In genomic region chr2:209208211-209208610, GRCh38 we compare ENCODE assay signal across 8 cellular contexts.
DNase-seq lines count a peak whose midpoint lies in the region; ATAC-seq, FAIRE-seq and TF ChIP-seq lines count a peak whose summit lies in the region.

No MANE protein-coding gene starts in this region.

- H3K27ac ChIP-seq in MM.1S (ENCODE audit: low read length) (no peak overlapping the region), astrocyte (ENCODE audit: low read depth, low read length) (no peak overlapping the region), left lung (no peak overlapping the region)

- H3K27me3 Mint-ChIP-seq in astrocyte (ENCODE audit: low read depth, unreplicated experiment): no peaks in the 10 kb centered on the region
- H3K27me3 Mint-ChIP-seq in activated T-helper 17 cell treated with anti-CD3 and anti-CD28 coated beads, Interleukin-2, amount 50 U/mL, for 72 hours: no peaks in the 10 kb centered on the region

- H3K4me3 ChIP-seq in MM.1S (ENCODE audit: low read length): peak overlapping the region; percentile 55
- no peak overlapping the region for H3K4me3 ChIP-seq in astrocyte (ENCODE audit: insufficient read depth, low read depth, low read length)
- no peak overlapping the region for H3K4me3 ChIP-seq in left lung

- ATAC-seq in GM21717 (IDR thresholded peaks at IDR 0.05; ENCODE audit: unreplicated experiment): peak; percentile 85
- ATAC-seq in left lung: peak; percentile 56
- ATAC-seq in activated T-helper 17 cell treated with anti-CD3 and anti-CD28 coated beads, Interleukin-2, amount 50 U/mL, for 72 hours (replicated peaks): no peak

- no peaks in the 10 kb centered on the region for H3K9me3 Mint-ChIP-seq in astrocyte (ENCODE audit: unreplicated experiment)
- H3K9me3 Mint-ChIP-seq in activated T-helper 17 cell treated with anti-CD3 and anti-CD28 coated beads, Interleukin-2, amount 50 U/mL, for 72 hours: peaks cover 4% of the 10 kb centered on the region

- H3K79me2 ChIP-seq in MM.1S (ENCODE audit: low read length): no peaks in the 10 kb centered on the region
- H3K79me2 ChIP-seq in astrocyte (ENCODE audit: insufficient read depth, low read length): no peaks in the 10 kb centered on the region

- no peaks in the 10 kb centered on the region for H3K27me3 ChIP-seq in MM.1S (replicated peaks; ENCODE audit: insufficient read depth, low read length)
- H3K27me3 ChIP-seq in astrocyte (ENCODE audit: insufficient read depth, low read length): no peaks in the 10 kb centered on the region
- no peaks in the 10 kb centered on the region for H3K27me3 ChIP-seq in left lung

- peak; percentile 9 for FAIRE-seq in astrocyte (lab: Jason Lieb, UNC)

- H3F3A ChIP-seq in MM.1S (ENCODE audit: insufficient read depth, low read length): no peaks in the 10 kb centered on the region

- H3K27ac Mint-ChIP-seq in astrocyte (ENCODE audit: unreplicated experiment): no peak overlapping the region
- no peak overlapping the region for H3K27ac Mint-ChIP-seq in activated T-helper 17 cell treated with anti-CD3 and anti-CD28 coated beads, Interleukin-2, amount 50 U/mL, for 72 hours

- H3K4me2 ChIP-seq in MM.1S (ENCODE audit: low read depth, low read length) (peak overlapping the region; percentile 56; the same call in 1 of the 2 replicates), astrocyte (ENCODE audit: low read length) (no peak overlapping the region)

- no peaks in the 10 kb centered on the region for H3K4me1 ChIP-seq in MM.1S (ENCODE audit: low read length)
- H3K4me1 ChIP-seq in astrocyte (ENCODE audit: insufficient read depth, low read length): no peaks in the 10 kb centered on the region
- no peaks in the 10 kb centered on the region for H3K4me1 ChIP-seq in left lung

- H3K9ac ChIP-seq in MM.1S (ENCODE audit: low read length) (peak overlapping the region; percentile 31; the same call in 1 of the 2 replicates), astrocyte (ENCODE audit: low read length) (no peak overlapping the region)

- intact Hi-C loops in left lung (cut with DNase I): no loop called here

- no peaks in the 10 kb centered on the region for H3K36me3 Mint-ChIP-seq in astrocyte (ENCODE audit: low read depth, unreplicated experiment)
- H3K36me3 Mint-ChIP-seq in activated T-helper 17 cell treated with anti-CD3 and anti-CD28 coated beads, Interleukin-2, amount 50 U/mL, for 72 hours (ENCODE audit: low read depth): no peaks in the 10 kb centered on the region

- H3K4me3 Mint-ChIP-seq in astrocyte (ENCODE audit: unreplicated experiment): no peak overlapping the region
- H3K4me3 Mint-ChIP-seq in activated T-helper 17 cell treated with anti-CD3 and anti-CD28 coated beads, Interleukin-2, amount 50 U/mL, for 72 hours: no peak overlapping the region

- peak overlapping the region; percentile 67 for H2AFZ ChIP-seq in MM.1S (ENCODE audit: low read length)
- H2AFZ ChIP-seq in astrocyte (ENCODE audit: low read depth, low read length): no peak overlapping the region

- no peaks in the 10 kb centered on the region for H3K9me2 ChIP-seq in MM.1S (replicated peaks; ENCODE audit: insufficient read depth, low read length)

- H3K4me1 Mint-ChIP-seq in astrocyte (ENCODE audit: low read depth, unreplicated experiment): no peaks in the 10 kb centered on the region
- H3K4me1 Mint-ChIP-seq in activated T-helper 17 cell treated with anti-CD3 and anti-CD28 coated beads, Interleukin-2, amount 50 U/mL, for 72 hours: no peaks in the 10 kb centered on the region

- H3K36me3 ChIP-seq in MM.1S (replicated peaks; ENCODE audit: insufficient read depth, low read length) (no peaks in the 10 kb centered on the region), astrocyte (ENCODE audit: insufficient read depth, low read length) (no peaks in the 10 kb centered on the region), left lung (no peaks in the 10 kb centered on the region)

- H4K20me1 ChIP-seq in MM.1S (ENCODE audit: insufficient read depth, low read length): no peaks in the 10 kb centered on the region
- no peaks in the 10 kb centered on the region for H4K20me1 ChIP-seq in astrocyte (ENCODE audit: insufficient read depth, low read length)

- TF ChIP-seq CTCF in MM.1S (IDR thresholded peaks at IDR 0.05; ENCODE audit: low read length) (peak; percentile 78), astrocyte (IDR thresholded peaks at IDR 0.05; ENCODE audit: insufficient read depth, low read depth, low read length) (peak; percentile 41), left lung (IDR thresholded peaks at IDR 0.05) (peak; percentile 33 to 43)

- DNase-seq in NCI-H748 (lab: John Stamatoyannopoulos, UW; ENCODE audit: unreplicated experiment) (peak; percentile 8), NCI-H748 treated with DMSO at 0.1 percent for 48 hours (lab: John Stamatoyannopoulos, UW) (no peak), MM.1S (peak; percentile 46), astrocyte (ENCODE audit: low read depth) (no peak), left lung (no peak), ureter (ENCODE audit: low spot score) (no peak)

- H3K9me3 ChIP-seq in MM.1S (replicated peaks; ENCODE audit: insufficient read depth, low read length): no peaks in the 10 kb centered on the region
- H3K9me3 ChIP-seq in astrocyte (ENCODE audit: insufficient read depth, low read depth, low read length): no peaks in the 10 kb centered on the region
- no peaks in the 10 kb centered on the region for H3K9me3 ChIP-seq in left lung

Comparison
In these comparisons a context has a peak if more than half of its experiments do, and no peak if none do; other contexts are left out.
1. DNase-seq: peak in NCI-H748 (single experiment) and MM.1S (single experiment); none in NCI-H748 treated with DMSO at 0.1 percent for 48 hours (single experiment), astrocyte (single experiment), left lung (0 of 2) and ureter (single experiment).
2. Peak in every context shown above with its lines, with median percentiles within 50 percentile points of each other: CTCF ChIP-seq.